17 cellular contexts compared by ENCODE assay signal in genomic region chr21:45211661-45212060, GRCh38.
"Had no signal": no experiment of that assay in that cellular context is flagged by ENCODE, and none has a peak within 500 bp of the region (broad histone marks: within the 10 kb centered on the region; RNA-seq: fewer than 3 reads in every experiment).

No MANE protein-coding gene starts in this region.

- H3K36me3 ChIP-seq: pancreas had no signal

- H3K27me3 Mint-ChIP-seq: activated CD8-positive, alpha-beta T cell treated with anti-CD3 and anti-CD28 coated beads for 36 hours; naive B cell; stimulated activated naive CD8-positive, alpha-beta T cell treated with anti-CD3 and anti-CD28 coated beads, Interleukin-15, amount 100 ng/mL, for 72 hours had no signal

- H3K9me3 ChIP-seq: pancreas, sigmoid colon had no signal

- DNase-seq: activated CD4-positive, alpha-beta T cell treated with anti-CD3 and anti-CD28 coated beads for 48 hours; activated CD8-positive, alpha-beta T cell treated with anti-CD3 and anti-CD28 coated beads for 36 hours; activated gamma-delta T cell; activated T-cell treated with anti-CD3 and anti-CD28 coated beads, Interleukin-2, amount 50 U/mL, for 4 hours; amniotic stem cell; dorsolateral prefrontal cortex; islet precursor cell; naive B cell; pancreas; sigmoid colon; stimulated activated CD4-positive, alpha-beta T cell treated with anti-CD3 and anti-CD28 coated beads, Interleukin-1b, Interleukin-23, amount 100 ng/mL, for 48 hours; stimulated activated naive CD8-positive, alpha-beta T cell treated with anti-CD3 and anti-CD28 coated beads, Interleukin-15, amount 100 ng/mL, for 72 hours; T1000 had no signal

- H3K4me1 Mint-ChIP-seq: WTC11 had no signal

- H3K4me3 ChIP-seq: dorsolateral prefrontal cortex, pancreas, sigmoid colon, thoracic aorta had no signal

- H3K27ac ChIP-seq: dorsolateral prefrontal cortex, pancreas, sigmoid colon, thoracic aorta had no signal

- ATAC-seq: activated CD8-positive, alpha-beta T cell treated with anti-CD3 and anti-CD28 coated beads for 36 hours; activated naive CD4-positive, alpha-beta T cell treated with anti-CD3 and anti-CD28 coated beads, Interleukin-2, amount 50 U/mL, for 72 hours; activated T-cell treated with anti-CD3 and anti-CD28 coated beads, Interleukin-2, amount 50 U/mL, for 4 hours; left lobe of liver; stimulated activated naive CD8-positive, alpha-beta T cell treated with anti-CD3 and anti-CD28 coated beads, Interleukin-15, amount 100 ng/mL, for 72 hours; WTC11 had no signal

- H3K4me1 ChIP-seq: pancreas, sigmoid colon had no signal

- H3K4me3 Mint-ChIP-seq: activated CD8-positive, alpha-beta T cell treated with anti-CD3 and anti-CD28 coated beads for 36 hours; activated T-cell treated with anti-CD3 and anti-CD28 coated beads, Interleukin-2, amount 50 U/mL, for 4 hours; naive B cell; stimulated activated naive CD8-positive, alpha-beta T cell treated with anti-CD3 and anti-CD28 coated beads, Interleukin-15, amount 100 ng/mL, for 72 hours; WTC11 had no signal

- H3K27ac Mint-ChIP-seq: activated CD8-positive, alpha-beta T cell treated with anti-CD3 and anti-CD28 coated beads for 36 hours; WTC11 had no signal
